In genomic region chr16:89924925-89925307, GRCh38 we compare ENCODE assay signal across 10 cellular contexts. TPM values are rescaled to one million over a fixed set of nuclear protein-coding genes. Genes with fewer than 3 reads are reported as not detected.
DNase-seq lines count a peak whose midpoint lies in the region; ATAC-seq and TF ChIP-seq lines count a peak whose summit lies in the region.
"Had no signal": no experiment of that assay in that cellular context is flagged by ENCODE, and none has a peak within 500 bp of the region (broad histone marks: within the 10 kb centered on the region; RNA-seq: fewer than 3 reads in every experiment).

No MANE protein-coding gene starts in this region.

- no peaks in the 10 kb centered on the region for H4K20me1 ChIP-seq in H9 (ENCODE audit: control insufficient read depth, insufficient read depth, insufficient read length)

- H2BK5ac ChIP-seq in H9 (ENCODE audit: insufficient read length, low read length) = no peak overlapping the region

- H4K91ac ChIP-seq in H9 (ENCODE audit: insufficient read length, low read depth, low read length) = no peak overlapping the region

- in situ Hi-C loops in astrocyte of the cerebellum (cut with HindIII; ENCODE audit: low sequenced_read_pairs) = no loop called here

- H3K9me3 ChIP-seq in AG04450 (ENCODE audit: control insufficient read depth, insufficient read depth, low read length) = no peaks in the 10 kb centered on the region; the same call in 1 of the 2 replicates
- H3K9me3 ChIP-seq in H9 (ENCODE audit: control insufficient read depth, low read depth, low read length) = no peaks in the 10 kb centered on the region
- H3K9me3 ChIP-seq: stomach had no signal

- H3K14ac ChIP-seq in H9 (ENCODE audit: insufficient read depth, low read length) = no peak overlapping the region

- 0 out of 2 replicates have a peak, but pooled peaks cover 2% of the 10 kb centered on the region for H3K79me2 ChIP-seq in H9 (ENCODE audit: insufficient read depth, low read length)

- no peak overlapping the region for H3K4ac ChIP-seq in H9 (ENCODE audit: low read depth, low read length)

- H3K36me3 Mint-ChIP-seq in H9 (ENCODE audit: insufficient read depth in 1 of 3, low read depth in 3 of 3) = peaks cover 2 to 13% (median 9%) of the 10 kb centered on the region in 3 experiments; a peak in 5 of 7 replicates

- WGBS in H9 (ENCODE audit: extremely low coverage, insufficient read length, low lambda C conversion rate) = no CpG with 5 or more reads among the region's 4 CpGs

- peaks cover 3% of the 10 kb centered on the region for H3K79me1 ChIP-seq in H9 (ENCODE audit: insufficient read depth, low read depth, low read length, poor library complexity, severe bottlenecking)

- H3K27ac ChIP-seq in AG04450 (ENCODE audit: low read depth, low read length) = no peak overlapping the region
- H3K27ac ChIP-seq in H9 (ENCODE audit: insufficient read length, low read depth, low read length) = no peak overlapping the region
- peak overlapping the region; percentile 18 for H3K27ac ChIP-seq in layer of hippocampus (ENCODE audit: low read depth, low read length)

- H3K18ac ChIP-seq in H9 (ENCODE audit: insufficient read length, low read depth, low read length) = no peak overlapping the region

- no peak overlapping the region for H3K27ac Mint-ChIP-seq in H9

- H4K8ac ChIP-seq in H9 (replicated peaks; ENCODE audit: insufficient read length, low read depth, low read length) = no peak overlapping the region

- no peak overlapping the region for H2BK12ac ChIP-seq in H9 (ENCODE audit: insufficient read length, low read depth, low read length)

- ATAC-seq in HG02973 (IDR thresholded peaks at IDR 0.05; ENCODE audit: unreplicated experiment) = no peak
- ATAC-seq: left ventricle myocardium superior had no signal

- H3K23me2 ChIP-seq in H9 (ENCODE audit: insufficient read length, low read depth, low read length, poor library complexity, severe bottlenecking) = peaks cover 18% of the 10 kb centered on the region

- H2BK15ac ChIP-seq in H9 (ENCODE audit: low read depth, low read length) = no peak overlapping the region

- H3K27me3 Mint-ChIP-seq in H9 (ENCODE audit: low read depth) = peaks cover 12% of the 10 kb centered on the region

- H3K27me3 ChIP-seq in AG04450 (ENCODE audit: control insufficient read depth, insufficient read depth, low read length) (no peaks in the 10 kb centered on the region), H9 (ENCODE audit: insufficient read depth, low read length) (no peaks in the 10 kb centered on the region), layer of hippocampus (ENCODE audit: control insufficient read depth, insufficient read depth, low read length) (peaks cover 2% of the 10 kb centered on the region)

- POLR2A ChIA-PET in AG04450 (lab: Yijun Ruan, JAX) = interaction anchor here (0.5 to 4.6 kb wide), 5 partner anchors 17 to 60 kb away, joined by 5 to 59 read pairs (median 6); partner anchors contain the start of gene TCF25

- H2BK20ac ChIP-seq in H9 (ENCODE audit: low read depth, low read length, poor library complexity, severe bottlenecking) = no peak overlapping the region

- no peak overlapping the region for H2BK120ac ChIP-seq in H9 (ENCODE audit: low read depth, low read length, poor library complexity, severe bottlenecking)

- H3K56ac ChIP-seq in H9 (ENCODE audit: insufficient read length, low read depth, low read length) = no peak overlapping the region

- H2AFZ ChIP-seq in H9 (ENCODE audit: low read length) = no peak overlapping the region

- H3K4me1 Mint-ChIP-seq in H9 = peaks cover 23 to 32% of the 10 kb centered on the region in 2 experiments

- no peak overlapping the region for H3T11ph ChIP-seq in H9 (ENCODE audit: low read length)

- H3K4me3 ChIP-seq in AG04450 (ENCODE audit: low read depth, low read length) = peak overlapping the region; percentile 84
- peak overlapping the region; percentile 87 for H3K4me3 ChIP-seq in astrocyte of the cerebellum (ENCODE audit: low read depth, low read length)

- CTCF ChIA-PET in AG04450 (lab: Charles Lee) = no interaction called here

- no peaks in the 10 kb centered on the region; a peak in 1 of 5 replicates for H3K9me3 Mint-ChIP-seq in H9

- peak overlapping the region; percentile 67 to 80 for H3K4me3 Mint-ChIP-seq in H9

- no peak overlapping the region for H2AK5ac ChIP-seq in H9 (ENCODE audit: insufficient read length, low read length)

- no peak for DNase-seq in AG04450 (ENCODE audit: low read depth, low spot score)
- DNase-seq in H9 = no peak
- no peak for DNase-seq in astrocyte of the cerebellum (ENCODE audit: low read depth)
- DNase-seq in HK-2 (ENCODE audit: unreplicated experiment) = no peak
- no peak for DNase-seq in HPDE6-E6E7 (ENCODE audit: extremely low spot score)
- no peak for DNase-seq in cortex of kidney (lab: John Stamatoyannopoulos, UW)
- DNase-seq: stomach had no signal

- H3K23ac ChIP-seq in H9 (ENCODE audit: insufficient read length, low read depth, low read length) = no peak overlapping the region

- H3K9ac ChIP-seq in H9 (ENCODE audit: extremely low read depth, insufficient read length, low read length) = no peak overlapping the region

- no peaks in the 10 kb centered on the region; the same call in 1 of the 2 replicates for H3K4me1 ChIP-seq in H9 (ENCODE audit: insufficient read depth, low read length)

- TF ChIP-seq CTCF in AG04450 (IDR thresholded peaks at IDR 0.05; ENCODE audit: low read depth, low read length) (no peak), H9 (conservative IDR thresholded peaks at IDR 0.05) (no peak), astrocyte of the cerebellum (IDR thresholded peaks at IDR 0.05; ENCODE audit: low read depth, low read length, missing control alignments) (no peak)

- H3K4me2 ChIP-seq in H9 (ENCODE audit: insufficient read depth, insufficient read length, low read length) = peak overlapping the region; percentile 62

- no peak overlapping the region for H4K5ac ChIP-seq in H9 (ENCODE audit: insufficient read length, low read depth, low read length)

RNA-seq across cellular contexts. Expression of gene TUBB3, which starts 1.8 kb away (rescaled TPM):
- polyA plus RNA-seq in AG04450 (2011; rRNA removed) = 129 and 173 TPM in 2 replicates
- 148 and 235 TPM in 2 replicates for polyA minus RNA-seq in AG04450 (2011; rRNA and poly(A)+ RNA removed)
- 164 and 176 TPM in 2 replicates for total RNA-seq in H9 (2021)

RNA-seq across cellular contexts. Expression of gene MC1R, which starts 6.3 kb away (rescaled TPM):
- polyA plus RNA-seq in AG04450 (2011; rRNA removed) = 3.9 and 4.8 TPM in 2 replicates
- 3.9 and 4.7 TPM in 2 replicates for polyA minus RNA-seq in AG04450 (2011; rRNA and poly(A)+ RNA removed)
- 4.7 TPM in 2 replicates for total RNA-seq in H9 (2021)

RNA-seq across cellular contexts. Expression of gene DEF8, which starts 23.6 kb away (rescaled TPM):
- 77.1 and 96.4 TPM in 2 replicates for polyA plus RNA-seq in AG04450 (2011; rRNA removed)
- 41.0 and 47.8 TPM in 2 replicates for polyA minus RNA-seq in AG04450 (2011; rRNA and poly(A)+ RNA removed)
- 53.3 and 55.8 TPM in 2 replicates for total RNA-seq in H9 (2021)

RNA-seq across cellular contexts. Expression of gene TCF25, which starts 51.5 kb away (rescaled TPM):
- polyA plus RNA-seq in AG04450 (2011; rRNA removed) = 132 and 156 TPM in 2 replicates
- 89.4 and 124 TPM in 2 replicates for polyA minus RNA-seq in AG04450 (2011; rRNA and poly(A)+ RNA removed)
- 109 and 124 TPM in 2 replicates for total RNA-seq in H9 (2021)
